ENCODE assay signal across 10 cellular contexts in the genomic region with DNA sequence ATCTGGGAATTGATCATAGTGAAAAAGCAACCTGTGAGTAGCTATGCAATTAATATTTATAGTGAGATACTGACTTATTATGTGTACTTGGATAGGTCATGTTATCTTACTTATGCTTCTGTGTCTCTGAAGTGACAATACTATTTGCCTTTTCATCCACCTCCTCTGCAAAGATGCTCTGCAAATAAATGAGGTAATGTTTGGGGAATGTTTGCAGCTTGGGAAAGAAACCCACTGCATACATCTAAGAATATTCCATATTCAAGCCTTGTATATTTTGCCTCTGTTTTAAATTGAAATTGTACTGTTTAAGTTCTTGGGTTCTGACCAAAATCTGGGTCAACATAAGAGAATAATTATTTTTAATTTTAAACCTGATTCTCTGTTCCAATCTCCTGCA.
DNase-seq lines count a peak whose midpoint lies in the region; ATAC-seq, FAIRE-seq and TF ChIP-seq lines count a peak whose summit lies in the region.
"Had no signal": no experiment of that assay in that cellular context is flagged by ENCODE, and none has a peak within 500 bp of the region (broad histone marks: within the 10 kb centered on the region; RNA-seq: fewer than 3 reads in every experiment).

No MANE protein-coding gene starts in this region.

- H3K27me3 ChIP-seq in heart left ventricle (peaks cover 0 to 12% (median 0%) of the 10 kb centered on the region in 9 donors), WERI-Rb-1 (ENCODE audit: insufficient read depth, low read depth, severe bottlenecking) (peaks cover 12% of the 10 kb centered on the region), foreskin keratinocyte (peaks cover 62% of the 10 kb centered on the region)

- H3K27ac ChIP-seq in heart left ventricle (peak overlapping the region in 10 of 12 donors; percentile 72 to 91 (median 86)), WERI-Rb-1 (no peak overlapping the region), foreskin keratinocyte (no peak overlapping the region)

- intact Hi-C loops in heart left ventricle (cut with DNase I) = loop anchor here in 9 of 10 donors (2.0 to 10.0 kb wide), 12 partner anchors 72 to 302 kb away; no protein-coding TSS in a partner anchor
- intact Hi-C loops in cardiac septum (cut with DNase I) = loop anchor here (1.0 to 10.0 kb wide), 2 partner anchors 101 to 302 kb away; no protein-coding TSS in a partner anchor

- DNase-seq in heart left ventricle (no peak), cardiac septum (ENCODE audit: low spot score) (no peak), WERI-Rb-1 (no peak), kidney glomerular epithelial cell (lab: John Stamatoyannopoulos, UW) (peak; percentile 20), urothelium cell line (ENCODE audit: low spot score) (peak; percentile 11), T-helper 1 cell (no peak), foreskin keratinocyte (no peak)
- no peak for DNase-seq in central memory CD4-positive, alpha-beta T cell
- DNase-seq: CD4-positive, alpha-beta T cell; T-helper 17 cell had no signal

- no peak for TF ChIP-seq POLR2A in heart left ventricle (IDR thresholded peaks at IDR 0.05)

- FAIRE-seq in urothelium cell line (lab: Jason Lieb, UNC) = no peak

- H3K36me3 ChIP-seq in heart left ventricle = no peaks in the 10 kb centered on the region
- H3K36me3 ChIP-seq in WERI-Rb-1 = no peaks in the 10 kb centered on the region

- H3K9me3 ChIP-seq in heart left ventricle (no peaks in the 10 kb centered on the region), WERI-Rb-1 (ENCODE audit: severe bottlenecking) (no peaks in the 10 kb centered on the region)

- ATAC-seq in heart left ventricle = no peak
- no peak for ATAC-seq in foreskin keratinocyte
- ATAC-seq: T-helper 17 cell had no signal

- TF ChIP-seq CTCF in heart left ventricle (IDR thresholded peaks at IDR 0.05) = no peak
- no peak for TF ChIP-seq CTCF in WERI-Rb-1 (IDR thresholded peaks at IDR 0.05; ENCODE audit: low read depth, low read length)
- TF ChIP-seq CTCF in foreskin keratinocyte (conservative IDR thresholded peaks at IDR 0.05) = no peak

- peak overlapping the region in 11 of 12 donors; percentile 51 to 73 (median 66) for H3K4me3 ChIP-seq in heart left ventricle
- peak overlapping the region; percentile 59 for H3K4me3 ChIP-seq in WERI-Rb-1 (ENCODE audit: low read depth, low read length)

- peaks cover 0 to 20% (median 9%) of the 10 kb centered on the region in 12 donors for H3K4me1 ChIP-seq in heart left ventricle
- no peaks in the 10 kb centered on the region for H3K4me1 ChIP-seq in foreskin keratinocyte

Comparison
In these comparisons a context has a peak if more than half of its experiments do, and no peak if none do; other contexts are left out.
1. DNase-seq: peak in kidney glomerular epithelial cell (single experiment) and urothelium cell line (single experiment); none in heart left ventricle (0 of 5), cardiac septum (single experiment), WERI-Rb-1 (single experiment), T-helper 1 cell (0 of 5), central memory CD4-positive, alpha-beta T cell (single experiment) and foreskin keratinocyte (0 of 2).
2. H3K27ac ChIP-seq: peak in heart left ventricle (10 of 12); none in WERI-Rb-1 (single experiment) and foreskin keratinocyte (single experiment).